21 cellular contexts compared by ENCODE assay signal in genomic region chr6:146898888-146899227, GRCh38.
DNase-seq lines count a peak whose midpoint lies in the region; ATAC-seq, FAIRE-seq and TF ChIP-seq lines count a peak whose summit lies in the region.
"Had no signal": no experiment of that assay in that cellular context is flagged by ENCODE, and none has a peak within 500 bp of the region (broad histone marks: within the 10 kb centered on the region; RNA-seq: fewer than 3 reads in every experiment).

No MANE protein-coding gene starts in this region.

- POLR2A ChIA-PET in IMR-90 (lab: Charles Lee; ENCODE audit: unreplicated experiment) = no interaction called here
- POLR2A ChIA-PET in K562 (lab: Yijun Ruan, JAX) = interaction anchor here (0.6 to 1.7 kb wide), 7 partner anchors 12 to 322 kb away, joined by 3 to 6 read pairs (median 3); no protein-coding TSS in a partner anchor

- no peak overlapping the region for H2BK5ac ChIP-seq in IMR-90 (ENCODE audit: low read depth, low read length, poor library complexity, severe bottlenecking)

- dilution Hi-C loops in IMR-90 (cut with HindIII; ENCODE audit: low sequenced_read_pairs, unreplicated experiment) = no loop called here

- peak overlapping the region; percentile 0; the same call in 1 of the 3 replicates for H2BK15ac ChIP-seq in IMR-90 (ENCODE audit: low read depth, low read length)

- BruUV-seq in IMR-90 (replicated peaks; lab: Mats Ljungman, UMichigan) (no TSS peak), K562 (replicated peaks; lab: Mats Ljungman, UMichigan) (no TSS peak)

- no peak overlapping the region for H4K8ac ChIP-seq in IMR-90 (ENCODE audit: low read depth in 2 of 2, low read length in 2 of 2)

- H4K91ac ChIP-seq in IMR-90 (ENCODE audit: insufficient read depth, low read depth, low read length) = no peak overlapping the region

- peaks cover 25% of the 10 kb centered on the region for H3K79me2 ChIP-seq in K562 (ENCODE audit: control insufficient read depth, insufficient read depth, low read length)

- in situ Hi-C loops in IMR-90 (cut with MboI; ENCODE audit: low sequenced_read_pairs) (no loop called here), K562 (cut with MboI) (loop anchor here (25.0 kb wide), 1 partner anchor 313 kb away; the partner anchor contains the start of gene STXBP5)

- H3K4me1 ChIP-seq in IMR-90 (ENCODE audit: control insufficient read depth, insufficient read depth, low read length) (peaks cover 2% of the 10 kb centered on the region; the same call in 1 of the 2 replicates), K562 (replicated peaks in 1 of 2; ENCODE audit: control insufficient read depth in 2 of 2, insufficient read depth in 2 of 2, low read length in 2 of 2) (peaks cover 17 to 66% of the 10 kb centered on the region in 2 experiments)
- H3K4me1 ChIP-seq: BLaER1, Caco-2 had no signal

- H4K20me1 ChIP-seq in IMR-90 (ENCODE audit: insufficient read depth, low read length) (no peaks in the 10 kb centered on the region), K562 (replicated peaks; ENCODE audit: control insufficient read depth, insufficient read depth, low read length) (no peaks in the 10 kb centered on the region)
- H4K20me1 ChIP-seq: BLaER1 had no signal

- no peak overlapping the region for H3K4ac ChIP-seq in IMR-90 (ENCODE audit: low read depth, low read length)

- TF ChIP-seq CTCF in IMR-90 (conservative IDR thresholded peaks at IDR 0.05; ENCODE audit: low read depth, low read length) (no peak), K562 (IDR thresholded peaks at IDR 0.05 in 2 of 3, conservative IDR thresholded peaks at IDR 0.05 in 1 of 3; ENCODE audit: insufficient read depth in 2 of 3, low read depth in 1 of 3, low read length in 3 of 3) (no peak)

- H3K9ac ChIP-seq in IMR-90 (ENCODE audit: low read depth, low read length) (no peak overlapping the region), K562 (ENCODE audit: insufficient read depth in 1 of 2, low read depth in 2 of 2, low read length in 2 of 2) (peak overlapping the region in 1 of 2 experiments; percentile 65; a peak in 1 of 4 replicates)
- H3K9ac ChIP-seq: BLaER1 had no signal

- H3K27me3 ChIP-seq in IMR-90 (ENCODE audit: control insufficient read depth, insufficient read depth, low read length) = no peaks in the 10 kb centered on the region
- no peaks in the 10 kb centered on the region for H3K27me3 ChIP-seq in K562 (ENCODE audit: control insufficient read depth in 2 of 2, insufficient read depth in 2 of 2, low read length in 2 of 2)
- H3K27me3 ChIP-seq: BE2C, BLaER1 had no signal

- H3K18ac ChIP-seq in IMR-90 (ENCODE audit: low read depth, low read length) = no peak overlapping the region; the same call in 1 of the 2 replicates

- peak overlapping the region; percentile 9; the same call in 1 of the 2 replicates for H2BK20ac ChIP-seq in IMR-90 (ENCODE audit: low read depth, low read length)

- H3K79me1 ChIP-seq in IMR-90 (ENCODE audit: low read depth in 1 of 2, low read length in 2 of 2) = no peaks in the 10 kb centered on the region

- H3K9me1 ChIP-seq in IMR-90 (ENCODE audit: insufficient read depth, low read length) = no peaks in the 10 kb centered on the region
- H3K9me1 ChIP-seq in K562 (ENCODE audit: control insufficient read depth, insufficient read depth, low read length) = no peaks in the 10 kb centered on the region

- H3K4me2 ChIP-seq in IMR-90 (ENCODE audit: low read depth, low read length) (no peak overlapping the region), K562 (ENCODE audit: insufficient read depth, low read length) (peak overlapping the region; percentile 19; the same call in 1 of the 2 replicates)
- H3K4me2 ChIP-seq: BLaER1 had no signal

- no peak overlapping the region for H2AFZ ChIP-seq in IMR-90 (replicated peaks; ENCODE audit: low read length, poor library complexity)
- peak overlapping the region; percentile 44 for H2AFZ ChIP-seq in K562 (ENCODE audit: low read depth, low read length)

- no peak overlapping the region for H3K14ac ChIP-seq in IMR-90 (replicated peaks; ENCODE audit: low read depth, low read length)

- H4K5ac ChIP-seq in IMR-90 (ENCODE audit: low read depth, low read length) = no peak overlapping the region

- H3K23ac ChIP-seq in IMR-90 (ENCODE audit: low read depth, low read length) = no peak overlapping the region

- TF ChIP-seq POLR2A in IMR-90 (IDR thresholded peaks at IDR 0.05; ENCODE audit: low read depth, low read length) (no peak), K562 (conservative IDR thresholded peaks at IDR 0.05) (no peak)

- CTCF ChIA-PET in IMR-90 (lab: Yijun Ruan, JAX) = no interaction called here
- CTCF ChIA-PET in K562 (lab: Yijun Ruan, JAX; ENCODE audit: low intra/inter-chr PET ratio) = no interaction called here

- H3K36me3 ChIP-seq in IMR-90 (ENCODE audit: control insufficient read depth, insufficient read depth, low read length) (no peaks in the 10 kb centered on the region), K562 (ENCODE audit: control insufficient read depth, insufficient read depth, low read length) (no peaks in the 10 kb centered on the region)
- H3K36me3 ChIP-seq: BE2C, BLaER1 had no signal

- no peak overlapping the region for H3K4me3 ChIP-seq in IMR-90 (ENCODE audit: insufficient read depth, low read depth, low read length)
- no peak overlapping the region for H3K4me3 ChIP-seq in K562
- H3K4me3 ChIP-seq: BLaER1 had no signal

- no peak overlapping the region; the same call in 1 of the 2 replicates for H2BK120ac ChIP-seq in IMR-90 (ENCODE audit: low read depth, low read length)

- H2AK5ac ChIP-seq in IMR-90 (ENCODE audit: low read depth, low read length) = no peak overlapping the region

- DNase-seq in IMR-90 = no peak
- DNase-seq in K562 (ENCODE audit: extremely low read depth in 1 of 4, low spot score in 3 of 4) = no peak
- DNase-seq in NCI-H128 (lab: John Stamatoyannopoulos, UW; ENCODE audit: unreplicated experiment) = no peak
- DNase-seq in MV-4-11 (lab: John Stamatoyannopoulos, UW) = no peak
- DNase-seq: 8988T; ACHN; BE2C; C1 segment of cervical spinal cord; Caco-2; Calu3; CD4-positive, alpha-beta memory T cell; CD4-positive, CD25-positive, alpha-beta regulatory T cell; DMS79 treated with DMSO at 0.1 percent for 48 hours; GF-D8 had no signal

- H2AK9ac ChIP-seq in IMR-90 (replicated peaks; ENCODE audit: low read depth, low read length, poor library complexity) = no peak overlapping the region

- TF ChIP-seq RAD21 in IMR-90 (IDR thresholded peaks at IDR 0.05; ENCODE audit: low read length) = no peak
- TF ChIP-seq RAD21 in K562 (CRISPR knock-in tag; conservative IDR thresholded peaks at IDR 0.05 in 1 of 2, IDR thresholded peaks at IDR 0.05 in 1 of 2) = no peak; a peak in 1 of 4 replicates

- H3K56ac ChIP-seq in IMR-90 (ENCODE audit: extremely low read depth, insufficient read depth, low read length) = no peak overlapping the region

- WGBS in IMR-90 (ENCODE audit: extremely low coverage in 2 of 2, insufficient read length in 1 of 2), 2 experiments = no CpG with 5 or more reads among the region's 3 CpGs
- 32% methylated on average over 3 of the region's 3 CpGs for WGBS in K562 (ENCODE audit: insufficient coverage, low coverage, missing lambda C conversion rate)

- H3K27ac ChIP-seq in IMR-90 (ENCODE audit: insufficient read depth, low read length) (no peak overlapping the region), K562 (ENCODE audit: extremely low read depth, low read depth, low read length) (peak overlapping the region; percentile 65)
- H3K27ac ChIP-seq: BLaER1 had no signal

- no peak for ATAC-seq in IMR-90 (ENCODE audit: low read depth)
- no peak for ATAC-seq in K562
- no peak for ATAC-seq in HG02970 (IDR thresholded peaks at IDR 0.05; ENCODE audit: low FRiP score, unreplicated experiment)

- no peaks in the 10 kb centered on the region for H3K9me3 ChIP-seq in IMR-90 (ENCODE audit: control insufficient read depth, insufficient read depth, low read length)
- H3K9me3 ChIP-seq in K562 (replicated peaks; ENCODE audit: control insufficient read depth, insufficient read depth, low read depth, low read length) = no peaks in the 10 kb centered on the region
- H3K9me3 ChIP-seq: BE2C, BLaER1, Caco-2 had no signal

- TF ChIP-seq EP300 in K562 (IDR thresholded peaks at IDR 0.05; ENCODE audit: low read length) = no peak

- FAIRE-seq in K562 (lab: Jason Lieb, UNC) = no peak
- FAIRE-seq: A204.1, D721Med, G401.6, GM12891, GM19239 had no signal

- intact Hi-C loops in IMR-90 (cut with micrococcal nuclease) (no loop called here), K562 (cut with micrococcal nuclease) (loop anchor here (1.0 kb wide), 1 partner anchor 23 kb away; no protein-coding TSS in a partner anchor)

TF ChIP-seq in IMR-90, 13 proteins besides CTCF, POLR2A, EP300 and RAD21 (continues in another document):
- TF ChIP-seq CHD1 (IDR thresholded peaks at IDR 0.05; ENCODE audit: low read depth, low read length) = no peak
- no peak for TF ChIP-seq USF2 (IDR thresholded peaks at IDR 0.05; ENCODE audit: low read depth, low read length)
- TF ChIP-seq CEBPB (IDR thresholded peaks at IDR 0.05; ENCODE audit: low read depth, low read length) = no peak
- TF ChIP-seq FOS (IDR thresholded peaks at IDR 0.05; ENCODE audit: low read depth, low read length) = no peak
- TF ChIP-seq MAZ (IDR thresholded peaks at IDR 0.05; ENCODE audit: borderline replicate concordance, low read depth, low read length) = no peak
- TF ChIP-seq MXI1 (IDR thresholded peaks at IDR 0.05; ENCODE audit: borderline replicate concordance, low read depth, low read length) = no peak

TF ChIP-seq in K562, 482 proteins besides CTCF, POLR2A, EP300 and RAD21 (continues in another document):
- 0 out of 2 replicates have a peak, but pooled peaks have one; percentile 5 for TF ChIP-seq ZNF584 (CRISPR knock-in tag; IDR thresholded peaks at IDR 0.05; ENCODE audit: low read depth)
- 0 out of 2 replicates have a peak, but pooled peaks have one; percentile 23 for TF ChIP-seq ESRRA (IDR thresholded peaks at IDR 0.05; ENCODE audit: borderline replicate concordance, low read depth)
- 0 out of 2 replicates have a peak, but pooled peaks have one; percentile 21 for TF ChIP-seq GMEB1 (CRISPR knock-in tag; IDR thresholded peaks at IDR 0.05)
- no peak for TF ChIP-seq HCFC1 (IDR thresholded peaks at IDR 0.05; ENCODE audit: low read depth, low read length)
